Comparison of ENCODE assay signal across 25 cellular contexts in genomic region chr10:78910886-78911285, GRCh38.
"Had no signal": no experiment of that assay in that cellular context is flagged by ENCODE, and none has a peak within 500 bp of the region (broad histone marks: within the 10 kb centered on the region; RNA-seq: fewer than 3 reads in every experiment).

No MANE protein-coding gene starts in this region.

- DNase-seq: activated CD4-positive, alpha-beta T cell treated with anti-CD3 and anti-CD28 coated beads, Interleukin-2, amount 10 ng/mL, durations not matched to agents 24 days and 14 days; activated CD4-positive, alpha-beta T cell treated with anti-CD3 and anti-CD28 coated beads, Interleukin-2, amount 50 U/mL, for 48 hours; activated naive CD4-positive, alpha-beta T cell treated with anti-CD3 and anti-CD28 coated beads, Interleukin-2, amount 50 U/mL, for 16 hours; activated naive CD8-positive, alpha-beta T cell treated with anti-CD3 and anti-CD28 coated beads, Interleukin-2, amount 10 ng/mL, durations not matched to agents 7 days and 5 days; activated T-cell treated with anti-CD3 and anti-CD28 coated beads for 4 hours; activated T-cell treated with anti-CD3 and anti-CD28 coated beads, Interleukin-2, amount 50 U/mL, for 48 hours; adrenal gland; MG63; MV-4-11; NCI-H1092 treated with DMSO at 0.1 percent for 48 hours; NCI-H1417 treated with DMSO at 0.1 percent for 48 hours; NCI-H1694; NCI-H2029 treated with DMSO at 0.1 percent for 48 hours; NCI-H345; NCI-H510A; NCI-H526 treated with DMSO at 0.1 percent for 48 hours; NCI-H82; Right ventricle myocardium superior; SW 1271 had no signal

- H3K27ac ChIP-seq: RWPE1, SJSA1 had no signal

- ATAC-seq: activated CD4-positive, CD25-positive, alpha-beta regulatory T cell treated with anti-CD3 and anti-CD28 coated beads, Interleukin-2, amount 50 U/mL, for 24 hours; activated T-helper 17 cell treated with anti-CD3 and anti-CD28 coated beads, Interleukin-2, amount 50 U/mL, for 72 hours; Panc1; SK-N-SH treated with all-trans-retinoic acid at 6 μM for 48 hours had no signal

- H3K4me3 ChIP-seq: adrenal gland, MG63, SJSA1 had no signal

- H3K27me3 ChIP-seq: adrenal gland, MG63, SJSA1 had no signal

- H3K36me3 ChIP-seq: adrenal gland, MG63, SJSA1 had no signal

- H3K4me1 ChIP-seq: SJSA1 had no signal

- H3K9me3 ChIP-seq: adrenal gland, MG63, SJSA1 had no signal
